12 cellular contexts compared by ENCODE assay signal in genomic region chr11:4699697-4700435, GRCh38. TPM values are rescaled to one million over a fixed set of nuclear protein-coding genes. Genes with fewer than 3 reads are reported as not detected.
A peak's percentile ranks its signal among the peaks of the same experiment; 100 is the strongest.
DNase-seq lines count a peak whose midpoint lies in the region; ATAC-seq and TF ChIP-seq lines count a peak whose summit lies in the region.
"Had no signal": no experiment of that assay in that cellular context is flagged by ENCODE, and none has a peak within 500 bp of the region (broad histone marks: within the 10 kb centered on the region; RNA-seq: fewer than 3 reads in every experiment).

No MANE protein-coding gene starts in this region.

- H3K27me3 ChIP-seq in MM.1S (replicated peaks; ENCODE audit: insufficient read depth, low read length) (no peaks in the 10 kb centered on the region), WERI-Rb-1 (ENCODE audit: insufficient read depth, low read depth, severe bottlenecking) (peaks cover 76% of the 10 kb centered on the region), smooth muscle cell (ENCODE audit: low read depth) (no peaks in the 10 kb centered on the region)

- ATAC-seq in GM18858 (IDR thresholded peaks at IDR 0.05; ENCODE audit: unreplicated experiment) (peak; percentile 99), GM21381 (IDR thresholded peaks at IDR 0.05; ENCODE audit: unreplicated experiment) (peak; percentile 88), HG02981 (IDR thresholded peaks at IDR 0.05; ENCODE audit: unreplicated experiment) (peak; percentile 76)

- H2AFZ ChIP-seq in MM.1S (ENCODE audit: low read length) (0 out of 2 replicates have a peak overlapping the region, but pooled peaks have one; percentile 4), smooth muscle cell (ENCODE audit: low read depth) (no peak overlapping the region)

- H3F3A ChIP-seq in MM.1S (ENCODE audit: insufficient read depth, low read length): peaks cover 13% of the 10 kb centered on the region; the same call in 1 of the 2 replicates
- no peaks in the 10 kb centered on the region for H3F3A ChIP-seq in smooth muscle cell (ENCODE audit: low read depth)

- H3K79me2 ChIP-seq in MM.1S (ENCODE audit: low read length): no peaks in the 10 kb centered on the region
- H3K79me2 ChIP-seq in smooth muscle cell (ENCODE audit: low read depth): no peaks in the 10 kb centered on the region

- H3K36me3 ChIP-seq in MM.1S (replicated peaks; ENCODE audit: insufficient read depth, low read length) (no peaks in the 10 kb centered on the region), WERI-Rb-1 (no peaks in the 10 kb centered on the region), smooth muscle cell (ENCODE audit: low read depth) (no peaks in the 10 kb centered on the region)

- H3K9me3 ChIP-seq in MM.1S (replicated peaks; ENCODE audit: insufficient read depth, low read length): no peaks in the 10 kb centered on the region
- H3K9me3 ChIP-seq in WERI-Rb-1 (ENCODE audit: severe bottlenecking): no peaks in the 10 kb centered on the region
- H3K9me3 ChIP-seq in smooth muscle cell (replicated peaks; ENCODE audit: low read depth): no peaks in the 10 kb centered on the region

- 98% methylated on average over 3 of the region's 3 CpGs for whole genome bisulfite sequencing in smooth muscle cell (ENCODE audit: low lambda C conversion rate)

- H3K9ac ChIP-seq in MM.1S (ENCODE audit: low read length): no peak overlapping the region
- no peak overlapping the region for H3K9ac ChIP-seq in smooth muscle cell (ENCODE audit: low read depth)

- H3K4me2 ChIP-seq in MM.1S (ENCODE audit: low read depth, low read length): peak overlapping the region; percentile 30; the same call in 1 of the 2 replicates
- no peak overlapping the region for H3K4me2 ChIP-seq in smooth muscle cell

- H3K27ac ChIP-seq in MM.1S (ENCODE audit: low read length): peak overlapping the region; percentile 57; the same call in 1 of the 2 replicates
- H3K27ac ChIP-seq in WERI-Rb-1: no peak overlapping the region
- no peak overlapping the region for H3K27ac ChIP-seq in smooth muscle cell (ENCODE audit: low read depth)

- DNase-seq in MM.1S (peak; percentile 78), 8988T (no peak), WERI-Rb-1 (no peak), smooth muscle cell (lab: John Stamatoyannopoulos, UW; ENCODE audit: unreplicated experiment) (no peak)
- DNase-seq in stimulated activated CD8-positive, alpha-beta memory T cell treated with anti-CD3 and anti-CD28 coated beads, Interleukin-4, amount 100 ng/mL, for 48 hours: no peak
- DNase-seq: CD4-positive, alpha-beta memory T cell; NCI-H2029 had no signal

- H3K4me1 ChIP-seq in MM.1S (ENCODE audit: low read length) (peaks cover 38% of the 10 kb centered on the region), smooth muscle cell (ENCODE audit: low read depth) (peaks cover 12% of the 10 kb centered on the region)

- H3K4me3 ChIP-seq in MM.1S (ENCODE audit: low read length) (0 out of 2 replicates have a peak overlapping the region, but pooled peaks have one; percentile 4), WERI-Rb-1 (ENCODE audit: low read depth, low read length) (no peak overlapping the region), smooth muscle cell (no peak overlapping the region)

- H4K20me1 ChIP-seq in MM.1S (ENCODE audit: insufficient read depth, low read length) (no peaks in the 10 kb centered on the region), smooth muscle cell (ENCODE audit: low read depth) (no peaks in the 10 kb centered on the region)

- TF ChIP-seq CTCF in MM.1S (IDR thresholded peaks at IDR 0.05; ENCODE audit: low read length) (no peak), WERI-Rb-1 (IDR thresholded peaks at IDR 0.05; ENCODE audit: low read depth, low read length) (no peak), smooth muscle cell (IDR thresholded peaks at IDR 0.05; ENCODE audit: borderline replicate concordance, insufficient read depth, poor library complexity, severe bottlenecking) (no peak)

- no peaks in the 10 kb centered on the region for H3K9me2 ChIP-seq in MM.1S (replicated peaks; ENCODE audit: insufficient read depth, low read length)

RNA-seq across cellular contexts. Expression of gene OR51E2, which starts 2.2 kb away (rescaled TPM):
- not detected in 2 replicates for total RNA-seq in smooth muscle cell
- polyA plus RNA-seq in smooth muscle cell: not detected in 2 replicates
- total RNA-seq: CD4-positive, alpha-beta memory T cell; epithelial cell of proximal tubule; T-helper 2 cell treated with Interferon-gamma antibody and Interleukin-4, amounts not matched to agents 100 ng/mL and 5 ng/mL, for 36 hours had no signal
- polyA plus RNA-seq: CD4-positive, alpha-beta memory T cell had no signal

RNA-seq across cellular contexts. Expression of gene MMP26, which starts 4.7 kb away (rescaled TPM):
- total RNA-seq in smooth muscle cell: not detected in 2 replicates
- not detected in 2 replicates for polyA plus RNA-seq in smooth muscle cell
- total RNA-seq: CD4-positive, alpha-beta memory T cell; epithelial cell of proximal tubule; T-helper 2 cell treated with Interferon-gamma antibody and Interleukin-4, amounts not matched to agents 100 ng/mL and 5 ng/mL, for 36 hours had no signal
- polyA plus RNA-seq: CD4-positive, alpha-beta memory T cell had no signal

RNA-seq across cellular contexts. Expression of gene OR51E1, which starts 56.1 kb away (rescaled TPM):
- total RNA-seq in smooth muscle cell: not detected in 2 replicates
- polyA plus RNA-seq in smooth muscle cell: not detected in 2 replicates
- total RNA-seq: CD4-positive, alpha-beta memory T cell; epithelial cell of proximal tubule; T-helper 2 cell treated with Interferon-gamma antibody and Interleukin-4, amounts not matched to agents 100 ng/mL and 5 ng/mL, for 36 hours had no signal
- polyA plus RNA-seq: CD4-positive, alpha-beta memory T cell had no signal
